ENCODE assay signal across 20 cellular contexts in the genomic region with DNA sequence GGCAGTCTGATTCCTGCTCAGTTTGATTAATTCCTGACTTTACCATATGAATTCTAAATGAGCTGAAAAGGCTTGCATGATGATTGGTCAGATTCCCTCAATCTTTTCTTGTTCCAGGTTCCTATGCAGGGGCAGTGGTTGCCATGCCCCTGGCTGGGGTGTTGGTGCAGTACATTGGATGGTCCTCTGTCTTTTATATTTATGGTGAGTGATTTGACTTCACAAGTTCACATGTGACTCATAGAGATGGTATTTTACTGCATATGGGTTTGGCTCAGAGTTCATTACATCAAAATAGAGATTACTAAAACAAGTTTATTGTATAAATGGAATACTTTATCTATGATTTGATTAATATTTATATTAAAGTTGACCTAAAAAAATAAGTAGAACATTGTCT. TPM values are rescaled to one million over a fixed set of nuclear protein-coding genes. Genes with fewer than 3 reads are reported as not detected.
DNase-seq lines count a peak whose midpoint lies in the region; ATAC-seq, FAIRE-seq and TF ChIP-seq lines count a peak whose summit lies in the region.
"Had no signal": no experiment of that assay in that cellular context is flagged by ENCODE, and none has a peak within 500 bp of the region (broad histone marks: within the 10 kb centered on the region; RNA-seq: fewer than 3 reads in every experiment).

No MANE protein-coding gene starts in this region.

- no peak overlapping the region for H3K27ac Mint-ChIP-seq in WTC11
- H3K27ac Mint-ChIP-seq: H9, IgD-negative memory B cell, memory B cell had no signal

- CTCF ChIA-PET in mammary epithelial cell (lab: Charles Lee; ENCODE audit: low non-redundant PET) (no interaction called here), WTC11 (lab: Charles Lee) (interaction anchor here (0.6 kb wide), 1 partner anchor 34 kb away, joined by 5 read pairs; no protein-coding TSS in a partner anchor)

- no peaks in the 10 kb centered on the region for H3K9me3 ChIP-seq in mammary epithelial cell (replicated peaks; ENCODE audit: insufficient read depth, low read length)
- no peaks in the 10 kb centered on the region for H3K9me3 ChIP-seq in keratinocyte (ENCODE audit: control insufficient read depth, low read depth, low read length)
- H3K9me3 ChIP-seq in left lung: no peaks in the 10 kb centered on the region
- H3K9me3 ChIP-seq: SJCRH30 had no signal

- no peak for TF ChIP-seq CTCF in AG09309 (IDR thresholded peaks at IDR 0.05; ENCODE audit: control insufficient read depth, insufficient read depth, low read depth, low read length, missing control alignments)
- TF ChIP-seq CTCF in mammary epithelial cell (conservative IDR thresholded peaks at IDR 0.05 in 1 of 2, IDR thresholded peaks at IDR 0.05 in 1 of 2; ENCODE audit: extremely low read depth in 1 of 2, insufficient read depth in 1 of 2, low read depth in 1 of 2, low read length in 2 of 2): no peak
- no peak for TF ChIP-seq CTCF in keratinocyte (optimal IDR thresholded peaks at IDR 0.05 in 1 of 3, IDR thresholded peaks at IDR 0.05 in 1 of 3, conservative IDR thresholded peaks at IDR 0.05 in 1 of 3; ENCODE audit: extremely low read depth in 1 of 3, insufficient read depth in 2 of 3, low read length in 3 of 3)
- TF ChIP-seq CTCF in WTC11 (IDR thresholded peaks at IDR 0.05): no peak
- no peak for TF ChIP-seq CTCF in left lung (IDR thresholded peaks at IDR 0.05)

- no TSS peak for BruUV-seq in mammary epithelial cell (replicated peaks; lab: Mats Ljungman, UMichigan)

- no peaks in the 10 kb centered on the region for H3K36me3 ChIP-seq in mammary epithelial cell (ENCODE audit: insufficient read depth, low read length)
- H3K36me3 ChIP-seq in keratinocyte (ENCODE audit: control insufficient read depth in 2 of 2, extremely low read depth in 1 of 2, insufficient read depth in 2 of 2, low read length in 2 of 2): no peaks in the 10 kb centered on the region
- no peaks in the 10 kb centered on the region for H3K36me3 ChIP-seq in left lung
- H3K36me3 ChIP-seq: SJCRH30 had no signal

- ATAC-seq in WTC11 (no peak), left lung (no peak)

- H3K4me3 ChIP-seq in AG09309 (ENCODE audit: control insufficient read depth, low read depth, low read length) (no peak overlapping the region), mammary epithelial cell (replicated peaks in 1 of 3; ENCODE audit: insufficient read depth in 1 of 3, low read depth in 2 of 3, low read length in 3 of 3) (no peak overlapping the region), keratinocyte (ENCODE audit: control insufficient read depth in 2 of 3, extremely low read depth in 1 of 3, insufficient read depth in 2 of 3, low read depth in 1 of 3, low read length in 3 of 3) (no peak overlapping the region), left lung (no peak overlapping the region)
- H3K4me3 ChIP-seq: dorsolateral prefrontal cortex, SJCRH30 had no signal

- intact Hi-C loops in mammary epithelial cell (cut with micrococcal nuclease) (loop anchor here (10.0 kb wide), 1 partner anchor 47 kb away; the partner anchor contains the start of gene SLC17A8), left lung (cut with DNase I) (no loop called here)

- no peak overlapping the region for H2AFZ ChIP-seq in mammary epithelial cell (ENCODE audit: low read depth, low read length)
- H2AFZ ChIP-seq in keratinocyte (ENCODE audit: control insufficient read depth, low read length): no peak overlapping the region

- H3K9ac ChIP-seq in mammary epithelial cell (ENCODE audit: insufficient read depth, low read length) (no peak overlapping the region), keratinocyte (ENCODE audit: control insufficient read depth, extremely low read depth, insufficient read depth, low read length) (no peak overlapping the region)

- no peaks in the 10 kb centered on the region for H3K36me3 Mint-ChIP-seq in WTC11
- H3K36me3 Mint-ChIP-seq: IgD-negative memory B cell, memory B cell had no signal

- H4K20me1 ChIP-seq in mammary epithelial cell (ENCODE audit: insufficient read depth, low read length) (no peaks in the 10 kb centered on the region), keratinocyte (ENCODE audit: control insufficient read depth, extremely low read depth, insufficient read depth, low read length) (no peaks in the 10 kb centered on the region)

- dilution Hi-C loops in mammary epithelial cell (cut with HindIII; ENCODE audit: low sequenced_read_pairs): no loop called here
- dilution Hi-C loops in keratinocyte (cut with MboI; ENCODE audit: extremely low pct_ligation_motif_present, low sequenced_read_pairs): no loop called here

- H3K4me2 ChIP-seq in mammary epithelial cell (ENCODE audit: insufficient read depth, low read depth, low read length): no peak overlapping the region
- peak overlapping the region; percentile 36 for H3K4me2 ChIP-seq in keratinocyte (ENCODE audit: control insufficient read depth, extremely low read depth, insufficient read depth, low read depth, low read length)

- H3K79me2 ChIP-seq in mammary epithelial cell (ENCODE audit: insufficient read depth, low read length) (no peaks in the 10 kb centered on the region), keratinocyte (ENCODE audit: control insufficient read depth, insufficient read depth, low read length) (no peaks in the 10 kb centered on the region)

- H3K27me3 ChIP-seq in mammary epithelial cell (ENCODE audit: insufficient read depth, low read length) (no peaks in the 10 kb centered on the region), keratinocyte (ENCODE audit: control insufficient read depth, extremely low read depth, insufficient read depth, low read length) (no peaks in the 10 kb centered on the region), left lung (no peaks in the 10 kb centered on the region)
- H3K27me3 ChIP-seq: dorsolateral prefrontal cortex, SJCRH30 had no signal

- H3K9me1 ChIP-seq in keratinocyte (ENCODE audit: control insufficient read depth, extremely low read depth, insufficient read depth, low read length): no peaks in the 10 kb centered on the region

- in situ Hi-C loops in mammary epithelial cell (cut with MboI; ENCODE audit: low sequenced_read_pairs in 2 of 2): no loop called here
- in situ Hi-C loops in G401 (cut with HindIII; ENCODE audit: low sequenced_read_pairs): no loop called here

- H3K27ac ChIP-seq in mammary epithelial cell (ENCODE audit: insufficient read depth, low read depth, low read length): no peak overlapping the region
- no peak overlapping the region for H3K27ac ChIP-seq in keratinocyte (ENCODE audit: control insufficient read depth, insufficient read depth, low read length)
- no peak overlapping the region for H3K27ac ChIP-seq in left lung
- H3K27ac ChIP-seq: dorsolateral prefrontal cortex, SJCRH30 had no signal

- peak; percentile 3 for DNase-seq in AG09309 (ENCODE audit: low read depth)
- peak; percentile 64 for DNase-seq in HT1080 (ENCODE audit: low read depth)
- DNase-seq in mammary epithelial cell: peak; percentile 56
- DNase-seq in keratinocyte (ENCODE audit: low read depth, low spot score): peak; percentile 46
- no peak for DNase-seq in WTC11 (ENCODE audit: low spot score)
- DNase-seq in nucleus accumbens (lab: John Stamatoyannopoulos, UW): no peak
- no peak for DNase-seq in left lung
- no peak for DNase-seq in G401 (ENCODE audit: low spot score)
- DNase-seq: activated naive CD4-positive, alpha-beta T cell treated with anti-CD3 and anti-CD28 coated beads, Interleukin-2, amount 50 U/mL, for 16 hours; DND-41; dorsolateral prefrontal cortex; H9; hippocampal formation; NCI-H1436 treated with DMSO at 0.1 percent for 48 hours; NCI-H748 treated with DMSO at 0.1 percent for 48 hours; SJCRH30 had no signal

- POLR2A ChIA-PET in WTC11 (lab: Charles Lee): no interaction called here

- H3K4me1 ChIP-seq in mammary epithelial cell (ENCODE audit: insufficient read depth, low read length): no peaks in the 10 kb centered on the region
- H3K4me1 ChIP-seq in keratinocyte (ENCODE audit: control insufficient read depth, extremely low read depth, insufficient read depth, low read length): peaks cover 13% of the 10 kb centered on the region
- no peaks in the 10 kb centered on the region for H3K4me1 ChIP-seq in left lung

- no peaks in the 10 kb centered on the region for H3K27me3 Mint-ChIP-seq in WTC11 (ENCODE audit: low read depth)

- peaks cover 11% of the 10 kb centered on the region for H3K9me3 Mint-ChIP-seq in WTC11
- H3K9me3 Mint-ChIP-seq: memory B cell had no signal

- peak; percentile 52 for FAIRE-seq in keratinocyte (lab: Jason Lieb, UNC)
- FAIRE-seq: GM19239 had no signal

- H3K4me3 Mint-ChIP-seq in WTC11: no peak overlapping the region
- H3K4me3 Mint-ChIP-seq: H9, IgD-negative memory B cell, memory B cell had no signal

- H3K4me1 Mint-ChIP-seq in WTC11: peaks cover 36% of the 10 kb centered on the region
- H3K4me1 Mint-ChIP-seq: IgD-negative memory B cell, memory B cell had no signal

TF ChIP-seq in WTC11, 78 proteins besides CTCF, POLR2A, EP300 and RAD21 (continues in another document):
- no peak for TF ChIP-seq ZSCAN18 (CRISPR knock-in tag; IDR thresholded peaks at IDR 0.05)

RNA-seq across cellular contexts. Expression of gene SLC17A8, which starts 44.8 kb away (rescaled TPM):
- not detected in 2 replicates for total RNA-seq in HT1080 (2014; rRNA removed; shearing (Covaris generic))
- not detected in 2 replicates for polyA plus RNA-seq in HT1080 (2015; cell fraction: cytosol; rRNA removed)
- polyA plus RNA-seq in HT1080 (2015; cell fraction: nucleus; rRNA removed): not detected in 2 replicates
- total RNA-seq in mammary epithelial cell: not detected
- polyA plus RNA-seq in mammary epithelial cell: not detected
- not detected for polyA minus RNA-seq in mammary epithelial cell
- not detected in 3 replicates for polyA plus RNA-seq in keratinocyte
- polyA plus RNA-seq in keratinocyte (2011; ENCODE audit: low read depth): not detected
- not detected in 2 replicates for polyA plus RNA-seq in keratinocyte (2011; cell fraction: cytosol; rRNA removed)
- polyA plus RNA-seq in keratinocyte (2011; cell fraction: nucleus; rRNA removed): not detected in 2 replicates
- polyA plus RNA-seq in keratinocyte (2012; ENCODE audit: low replicate concordance): not detected in 2 replicates
- polyA minus RNA-seq in keratinocyte: not detected in 3 replicates
- polyA minus RNA-seq in keratinocyte (2011; cell fraction: cytosol; rRNA and poly(A)+ RNA removed): not detected
- not detected in 2 replicates for polyA minus RNA-seq in keratinocyte (2011; cell fraction: nucleus; rRNA and poly(A)+ RNA removed)
- total RNA-seq in WTC11 (2021): 0.05 to 0.26 TPM in 2 of 3 replicates, not detected in the other
- total RNA-seq in left lung: under 1 TPM; 0.13 to 0.61 TPM
- 0.80 TPM in 1 of 2 replicates, not detected in the other for total RNA-seq in G401 (2014; rRNA removed; shearing (Covaris generic))
- total RNA-seq: H9, osteocyte, SJCRH30 had no signal
- polyA plus RNA-seq: IgD-negative memory B cell had no signal

Comparison
In these comparisons a context has a peak if more than half of its experiments do, and no peak if none do; other contexts are left out.
1. DNase-seq: peak in AG09309 (single experiment), HT1080 (single experiment), mammary epithelial cell (single experiment) and keratinocyte (single experiment); none in WTC11 (single experiment), nucleus accumbens (0 of 56), left lung (0 of 2) and G401 (single experiment).